8 cellular contexts compared by ENCODE assay signal in genomic region chr11:133927690-133928627, GRCh38. TPM values are rescaled to one million over a fixed set of nuclear protein-coding genes. Genes with fewer than 3 reads are reported as not detected.
DNase-seq lines count a peak whose midpoint lies in the region; ATAC-seq and TF ChIP-seq lines count a peak whose summit lies in the region.

No MANE protein-coding gene starts in this region.

- H3K4me1 Mint-ChIP-seq in CD8-positive, alpha-beta memory T cell, result peaks cover 16 to 20% (median 20%) of the 10 kb centered on the region in 3 donors
- peaks cover 7% of the 10 kb centered on the region for H3K4me1 Mint-ChIP-seq in neural crest cell

- H3K27me3 ChIP-seq in CD8-positive, alpha-beta memory T cell (ENCODE audit: insufficient read depth, low read length, poor library complexity, severe bottlenecking), result no peaks in the 10 kb centered on the region
- H3K27me3 ChIP-seq in esophagus muscularis mucosa, result peaks cover 0 to 4% (median 0%) of the 10 kb centered on the region in 4 donors

- peaks cover 0 to 21% (median 0%) of the 10 kb centered on the region in 3 donors for H3K36me3 Mint-ChIP-seq in CD8-positive, alpha-beta memory T cell
- H3K36me3 Mint-ChIP-seq in neural crest cell (ENCODE audit: low read depth), result no peaks in the 10 kb centered on the region

- H3K9me3 Mint-ChIP-seq in CD8-positive, alpha-beta memory T cell, result no peaks in the 10 kb centered on the region
- no peaks in the 10 kb centered on the region for H3K9me3 Mint-ChIP-seq in neural crest cell

- H3K4me1 ChIP-seq in CD8-positive, alpha-beta memory T cell (ENCODE audit: insufficient read depth, low read length), result peaks cover 26% of the 10 kb centered on the region
- H3K4me1 ChIP-seq in esophagus muscularis mucosa, result peaks cover 13 to 47% (median 43%) of the 10 kb centered on the region in 4 donors

- H3K9me3 ChIP-seq in CD8-positive, alpha-beta memory T cell (ENCODE audit: low read length), result no peaks in the 10 kb centered on the region
- no peaks in the 10 kb centered on the region for H3K9me3 ChIP-seq in esophagus muscularis mucosa

- peak; percentile 74 to 95 (median 85) for TF ChIP-seq CTCF in esophagus muscularis mucosa (IDR thresholded peaks at IDR 0.05)
- TF ChIP-seq CTCF in neural crest cell (conservative IDR thresholded peaks at IDR 0.05), result peak; percentile 87

- no peak for TF ChIP-seq POLR2A in esophagus muscularis mucosa (IDR thresholded peaks at IDR 0.05; ENCODE audit: low read depth)

- TF ChIP-seq EP300 in esophagus muscularis mucosa (IDR thresholded peaks at IDR 0.05), result no peak

- peak overlapping the region; percentile 18 to 94 (median 88) for H3K4me3 Mint-ChIP-seq in CD8-positive, alpha-beta memory T cell
- no peak overlapping the region for H3K4me3 Mint-ChIP-seq in neural crest cell

- peak overlapping the region in 6 of 8 donors; percentile 27 to 97 (median 90) for H3K27ac Mint-ChIP-seq in CD8-positive, alpha-beta memory T cell
- peak overlapping the region; percentile 86 for H3K27ac Mint-ChIP-seq in neural crest cell (ENCODE audit: unreplicated experiment)

- POLR2A ChIA-PET in CD8-positive, alpha-beta memory T cell (lab: Charles Lee), result interaction anchor here (1.0 kb wide), 1 partner anchor 9 kb away, joined by 3 read pairs; no protein-coding TSS in a partner anchor

- WGBS in esophagus muscularis mucosa, result 4% methylated on average over 20 of the region's 36 CpGs

- peak; percentile 92 for ATAC-seq in GM19438 (IDR thresholded peaks at IDR 0.05; ENCODE audit: low read depth, unreplicated experiment)
- peak; percentile 84 for ATAC-seq in HG03520 (IDR thresholded peaks at IDR 0.05; ENCODE audit: unreplicated experiment)

- intact Hi-C loops in esophagus muscularis mucosa (cut with DNase I), result loop anchor here (2.0 to 5.0 kb wide), 2 partner anchors 117 to 204 kb away; no protein-coding TSS in a partner anchor

- CTCF ChIA-PET in CD8-positive, alpha-beta memory T cell (lab: Charles Lee), result interaction anchor here (0.6 to 2.8 kb wide), 21 partner anchors 11 to 348 kb away, joined by 3 to 31 read pairs (median 4); partner anchors contain the start of genes GLB1L3 and IGSF9B

- no peaks in the 10 kb centered on the region for H3K36me3 ChIP-seq in CD8-positive, alpha-beta memory T cell (ENCODE audit: insufficient read depth, low read length)
- H3K36me3 ChIP-seq in esophagus muscularis mucosa, result peaks cover 28 to 70% (median 64%) of the 10 kb centered on the region in 4 donors

- no peaks in the 10 kb centered on the region for H3K27me3 Mint-ChIP-seq in CD8-positive, alpha-beta memory T cell
- no peaks in the 10 kb centered on the region for H3K27me3 Mint-ChIP-seq in neural crest cell (ENCODE audit: low read depth)

- H3K4me3 ChIP-seq in CD8-positive, alpha-beta memory T cell (ENCODE audit: low read length), result peak overlapping the region; percentile 59
- peak overlapping the region in 2 of 4 donors; percentile 29 to 32 for H3K4me3 ChIP-seq in esophagus muscularis mucosa

- DNase-seq in CD8-positive, alpha-beta memory T cell, result peak; percentile 45 to 73 (median 54)
- DNase-seq in NCI-H748 treated with DMSO at 0.1 percent for 48 hours (lab: John Stamatoyannopoulos, UW) (peak; percentile 56), activated T-cell treated with anti-CD3 and anti-CD28 coated beads for 24 hours (ENCODE audit: low read depth) (peak; percentile 55), esophagus muscularis mucosa (ENCODE audit: extremely low spot score) (no peak), neural crest cell (ENCODE audit: low read depth, low spot score) (peak; percentile 77), substantia nigra (lab: John Stamatoyannopoulos, UW) (peak in 40 of 49 donors; percentile 8 to 74 (median 38))

- no peak overlapping the region for H3K27ac ChIP-seq in CD8-positive, alpha-beta memory T cell (ENCODE audit: low read depth, low read length)
- H3K27ac ChIP-seq in esophagus muscularis mucosa (replicated peaks in 1 of 4) (peak overlapping the region; percentile 66 to 77 (median 70)), substantia nigra (ENCODE audit: low read depth, low read length, poor library complexity, severe bottlenecking) (no peak overlapping the region)

RNA-seq across cellular contexts. Expression of gene IGSF9B, which starts 28.8 kb away (rescaled TPM):
- 10 to 100 TPM; 12.2 to 15.2 TPM for total RNA-seq in CD8-positive, alpha-beta memory T cell
- 1.4 TPM for polyA plus RNA-seq in CD8-positive, alpha-beta memory T cell
- total RNA-seq in esophagus muscularis mucosa (100 to 1,000 TPM in 1 of 4 donors, 10 to 100 TPM in 3; 21.7 to 130 (median 58.6) TPM), neural crest cell (10.4 and 12.9 TPM in 2 replicates)

Comparison
In these comparisons a context has a peak if more than half of its experiments do, and no peak if none do; other contexts are left out.
1. H3K27ac ChIP-seq: peak in esophagus muscularis mucosa (4 of 4); none in CD8-positive, alpha-beta memory T cell (single experiment) and substantia nigra (single experiment).